ENCODE assay signal across 31 cellular contexts in genomic region chr5:119501671-119502179, GRCh38.
"Had no signal": no experiment of that assay in that cellular context is flagged by ENCODE, and none has a peak within 500 bp of the region (broad histone marks: within the 10 kb centered on the region; RNA-seq: fewer than 3 reads in every experiment).

No MANE protein-coding gene starts in this region.

- H3K4me1 ChIP-seq: adrenal gland, body of pancreas, esophagus squamous epithelium had no signal

- DNase-seq: activated CD4-positive, alpha-beta memory T cell treated with anti-CD3 and anti-CD28 coated beads for 36 hours; activated CD4-positive, alpha-beta T cell treated with anti-CD3 and anti-CD28 coated beads for 36 hours; activated CD4-positive, alpha-beta T cell treated with anti-CD3 and anti-CD28 coated beads, Interleukin-2, amount 10 ng/mL, durations not matched to agents 24 days and 14 days; activated CD4-positive, CD25-positive, alpha-beta regulatory T cell; activated CD4-positive, CD25-positive, alpha-beta regulatory T cell treated with anti-CD3 and anti-CD28 coated beads, Interleukin-2, amount 50 U/mL, for 72 hours; activated CD8-positive, alpha-beta memory T cell treated with anti-CD3 and anti-CD28 coated beads, Interleukin-2, amount 10 ng/mL, durations not matched to agents 7 days and 5 days; activated CD8-positive, alpha-beta memory T cell treated with anti-CD3 and anti-CD28 coated beads, Interleukin-2, amount 50 U/mL, for 4 hours; activated CD8-positive, alpha-beta T cell treated with anti-CD3 and anti-CD28 coated beads, Interleukin-2, amount 10 ng/mL, durations not matched to agents 7 days and 5 days; activated effector memory CD4-positive, alpha-beta T cell treated with anti-CD3 and anti-CD28 coated beads, Interleukin-2, amount 50 U/mL, for 16 hours; activated naive CD4-positive, alpha-beta T cell treated with anti-CD3 and anti-CD28 coated beads for 36 hours; activated naive CD8-positive, alpha-beta T cell treated with anti-CD3 and anti-CD28 coated beads for 36 hours; activated naive CD8-positive, alpha-beta T cell treated with anti-CD3 and anti-CD28 coated beads, Interleukin-2, amount 50 U/mL, for 24 hours; activated T-cell treated with anti-CD3 and anti-CD28 coated beads, Interleukin-2, amount 50 U/mL, for 1 hour; activated T-cell treated with anti-CD3 and anti-CD28 coated beads, Interleukin-2, amount 50 U/mL, for 48 hours; adrenal gland; amygdala; aorta; body of pancreas; caudate nucleus; cortex of kidney; dermis blood vessel endothelial cell; effector CD8-positive, alpha-beta T cell; esophagus squamous epithelium; foreskin fibroblast; head of caudate nucleus; T-helper 9 cell had no signal

- H3K27me3 Mint-ChIP-seq: activated CD4-positive, alpha-beta memory T cell treated with anti-CD3 and anti-CD28 coated beads for 36 hours; activated CD4-positive, alpha-beta T cell treated with anti-CD3 and anti-CD28 coated beads for 36 hours; activated CD4-positive, alpha-beta T cell treated with anti-CD3 and anti-CD28 coated beads, Interleukin-2, amount 10 ng/mL, durations not matched to agents 24 days and 14 days; activated CD8-positive, alpha-beta memory T cell treated with anti-CD3 and anti-CD28 coated beads, Interleukin-2, amount 10 ng/mL, durations not matched to agents 7 days and 5 days; activated naive CD4-positive, alpha-beta T cell treated with anti-CD3 and anti-CD28 coated beads, Interleukin-2, amount 50 U/mL, for 24 hours; activated naive CD8-positive, alpha-beta T cell treated with anti-CD3 and anti-CD28 coated beads for 36 hours; activated naive CD8-positive, alpha-beta T cell treated with anti-CD3 and anti-CD28 coated beads, Interleukin-2, amount 50 U/mL, for 24 hours had no signal

- H3K27me3 ChIP-seq: adrenal gland, body of pancreas, esophagus squamous epithelium had no signal

- H3K4me1 Mint-ChIP-seq: activated CD4-positive, alpha-beta T cell treated with anti-CD3 and anti-CD28 coated beads for 36 hours; activated CD4-positive, alpha-beta T cell treated with anti-CD3 and anti-CD28 coated beads, Interleukin-2, amount 10 ng/mL, durations not matched to agents 24 days and 14 days; activated CD8-positive, alpha-beta memory T cell treated with anti-CD3 and anti-CD28 coated beads, Interleukin-2, amount 10 ng/mL, durations not matched to agents 7 days and 5 days; activated naive CD4-positive, alpha-beta T cell treated with anti-CD3 and anti-CD28 coated beads, Interleukin-2, amount 50 U/mL, for 24 hours; activated naive CD8-positive, alpha-beta T cell treated with anti-CD3 and anti-CD28 coated beads for 36 hours; activated naive CD8-positive, alpha-beta T cell treated with anti-CD3 and anti-CD28 coated beads, Interleukin-2, amount 50 U/mL, for 24 hours had no signal

- H3K9me3 Mint-ChIP-seq: activated naive CD4-positive, alpha-beta T cell treated with anti-CD3 and anti-CD28 coated beads, Interleukin-2, amount 50 U/mL, for 24 hours had no signal

- H3K27ac ChIP-seq: adrenal gland, body of pancreas, epithelial cell of prostate, esophagus squamous epithelium had no signal

- H3K4me3 ChIP-seq: adrenal gland, body of pancreas, esophagus squamous epithelium had no signal

- H3K4me3 Mint-ChIP-seq: activated CD4-positive, alpha-beta memory T cell treated with anti-CD3 and anti-CD28 coated beads for 36 hours; activated CD4-positive, alpha-beta T cell treated with anti-CD3 and anti-CD28 coated beads for 36 hours; activated CD4-positive, alpha-beta T cell treated with anti-CD3 and anti-CD28 coated beads, Interleukin-2, amount 10 ng/mL, durations not matched to agents 24 days and 14 days; activated CD8-positive, alpha-beta memory T cell treated with anti-CD3 and anti-CD28 coated beads, Interleukin-2, amount 10 ng/mL, durations not matched to agents 7 days and 5 days; activated CD8-positive, alpha-beta T cell treated with anti-CD3 and anti-CD28 coated beads, Interleukin-2, amount 10 ng/mL, durations not matched to agents 7 days and 5 days; activated naive CD4-positive, alpha-beta T cell treated with anti-CD3 and anti-CD28 coated beads for 36 hours; activated naive CD4-positive, alpha-beta T cell treated with anti-CD3 and anti-CD28 coated beads, Interleukin-2, amount 50 U/mL, for 24 hours; activated naive CD8-positive, alpha-beta T cell treated with anti-CD3 and anti-CD28 coated beads for 36 hours; activated naive CD8-positive, alpha-beta T cell treated with anti-CD3 and anti-CD28 coated beads, Interleukin-2, amount 50 U/mL, for 24 hours; activated T-helper 1 cell treated with anti-CD3 and anti-CD28 coated beads, Interleukin-12 subunit alpha, Interleukin-12 subunit beta, Interleukin-2, Interleukin-4 antibody, amounts not matched to agents 30 ng/mL and 10 ng/mL and 1 ng/mL, durations not matched to agents 14 hours and 24 hours and 36 hours; T-helper 1 cell treated with Interleukin-12 subunit alpha and Interleukin-12 subunit beta and Interleukin-4 antibody, amounts not matched to agents 30 μg/mL and 1 μg/mL, for 36 hours had no signal

- H3K27ac Mint-ChIP-seq: activated CD4-positive, alpha-beta memory T cell treated with anti-CD3 and anti-CD28 coated beads for 36 hours; activated CD4-positive, alpha-beta T cell treated with anti-CD3 and anti-CD28 coated beads for 36 hours; activated CD4-positive, alpha-beta T cell treated with anti-CD3 and anti-CD28 coated beads, Interleukin-2, amount 10 ng/mL, durations not matched to agents 24 days and 14 days; activated CD8-positive, alpha-beta memory T cell treated with anti-CD3 and anti-CD28 coated beads, Interleukin-2, amount 10 ng/mL, durations not matched to agents 7 days and 5 days; activated CD8-positive, alpha-beta T cell treated with anti-CD3 and anti-CD28 coated beads, Interleukin-2, amount 10 ng/mL, durations not matched to agents 7 days and 5 days; activated naive CD4-positive, alpha-beta T cell treated with anti-CD3 and anti-CD28 coated beads for 36 hours; activated naive CD4-positive, alpha-beta T cell treated with anti-CD3 and anti-CD28 coated beads, Interleukin-2, amount 50 U/mL, for 24 hours; activated naive CD8-positive, alpha-beta T cell treated with anti-CD3 and anti-CD28 coated beads for 36 hours; activated naive CD8-positive, alpha-beta T cell treated with anti-CD3 and anti-CD28 coated beads, Interleukin-2, amount 50 U/mL, for 24 hours; activated T-helper 1 cell treated with anti-CD3 and anti-CD28 coated beads, Interleukin-12 subunit alpha, Interleukin-12 subunit beta, Interleukin-2, Interleukin-4 antibody, amounts not matched to agents 30 ng/mL and 10 ng/mL and 1 ng/mL, durations not matched to agents 14 hours and 24 hours and 36 hours; activated T-helper 2 cell treated with anti-CD3 and anti-CD28 coated beads, Interferon-gamma antibody, Interleukin-2, Interleukin-4, amounts not matched to agents 10 μg/mL and 5 μg/mL and 100 μg/mL, durations not matched to agents 14 hours and 24 hours and 36 hours; T-helper 1 cell treated with Interleukin-12 subunit alpha and Interleukin-12 subunit beta and Interleukin-4 antibody, amounts not matched to agents 30 μg/mL and 1 μg/mL, for 36 hours had no signal

- ATAC-seq: activated CD4-positive, alpha-beta T cell treated with anti-CD3 and anti-CD28 coated beads for 36 hours; activated CD8-positive, alpha-beta memory T cell treated with anti-CD3 and anti-CD28 coated beads, Interleukin-2, amount 10 ng/mL, durations not matched to agents 7 days and 5 days; activated CD8-positive, alpha-beta T cell treated with anti-CD3 and anti-CD28 coated beads, Interleukin-2, amount 10 ng/mL, durations not matched to agents 7 days and 5 days; activated naive CD8-positive, alpha-beta T cell treated with anti-CD3 and anti-CD28 coated beads, Interleukin-2, amount 50 U/mL, for 24 hours; body of pancreas had no signal
